ENCODE assay signal across 29 cellular contexts in genomic region chr10:114294549-114294948, GRCh38. TPM values are rescaled to one million over a fixed set of nuclear protein-coding genes. Genes with fewer than 3 reads are reported as not detected.
"Had no signal": no experiment of that assay in that cellular context is flagged by ENCODE, and none has a peak within 500 bp of the region (broad histone marks: within the 10 kb centered on the region; RNA-seq: fewer than 3 reads in every experiment).

No MANE protein-coding gene starts in this region.

- H3K27ac ChIP-seq: hepatocyte, neural progenitor cell, neutrophil, parathyroid adenoma, psoas muscle, sigmoid colon, tibial nerve had no signal

- H3K79me2 ChIP-seq: hepatocyte, parathyroid adenoma had no signal

- H3K4me1 ChIP-seq: neural progenitor cell, parathyroid adenoma, psoas muscle, sigmoid colon, spleen, uterus had no signal

- H3K9ac ChIP-seq: neural progenitor cell, parathyroid adenoma had no signal

- ATAC-seq: left lobe of liver; natural killer cell; psoas muscle; right cardiac atrium; stimulated activated memory B cell treated with anti-CD40 and anti-IgM and Interleukin-4, amounts not matched to agents 10 μg/mL and 1 μg/mL and 100 μg/mL, for 72 hours; stimulated activated naive CD8-positive, alpha-beta T cell treated with anti-CD3 and anti-CD28 coated beads, Interleukin-15, amount 100 ng/mL, for 72 hours had no signal

- H3K27me3 ChIP-seq: hepatocyte, neural progenitor cell, neutrophil, sigmoid colon, spleen, tibial nerve, uterus had no signal

- H3K4me3 ChIP-seq: hepatocyte, lung, neural progenitor cell, psoas muscle, sigmoid colon, spleen, tibial nerve, uterus had no signal

- H2AFZ ChIP-seq: hepatocyte, neural progenitor cell, parathyroid adenoma had no signal

- H3K36me3 ChIP-seq: neutrophil, uterus had no signal

- H3K4me2 ChIP-seq: hepatocyte, neural progenitor cell had no signal

- DNase-seq: islet precursor cell; mesendoderm; naive B cell; natural killer cell; nephron progenitor cell; occipital lobe; psoas muscle; retina; right cardiac atrium; sigmoid colon; small intestine; spleen; stimulated activated CD4-positive, alpha-beta T cell treated with anti-CD3 and anti-CD28 coated beads, Interleukin-4, amount 100 ng/mL, for 24 hours; stimulated activated CD8-positive, alpha-beta memory T cell treated with anti-CD3 and anti-CD28 coated beads, Interleukin-4, amount 100 ng/mL, for 48 hours; stimulated activated naive CD4-positive, alpha-beta T cell treated with Interleukin-2 at 50 U/mL for 16 hours; stimulated activated naive CD8-positive, alpha-beta T cell treated with anti-CD3 and anti-CD28 coated beads, Interleukin-15, amount 100 ng/mL, for 72 hours; substantia nigra; uterus had no signal

RNA-seq across cellular contexts. Expression of gene VWA2, which starts 55.5 kb away (rescaled TPM):
- total RNA-seq: mononuclear cell, natural killer cell, osteocyte, posterior vena cava, psoas muscle, right cardiac atrium had no signal
- polyA plus RNA-seq: psoas muscle, right cardiac atrium had no signal
